Comparison of ENCODE assay signal across 10 cellular contexts in the genomic region with DNA sequence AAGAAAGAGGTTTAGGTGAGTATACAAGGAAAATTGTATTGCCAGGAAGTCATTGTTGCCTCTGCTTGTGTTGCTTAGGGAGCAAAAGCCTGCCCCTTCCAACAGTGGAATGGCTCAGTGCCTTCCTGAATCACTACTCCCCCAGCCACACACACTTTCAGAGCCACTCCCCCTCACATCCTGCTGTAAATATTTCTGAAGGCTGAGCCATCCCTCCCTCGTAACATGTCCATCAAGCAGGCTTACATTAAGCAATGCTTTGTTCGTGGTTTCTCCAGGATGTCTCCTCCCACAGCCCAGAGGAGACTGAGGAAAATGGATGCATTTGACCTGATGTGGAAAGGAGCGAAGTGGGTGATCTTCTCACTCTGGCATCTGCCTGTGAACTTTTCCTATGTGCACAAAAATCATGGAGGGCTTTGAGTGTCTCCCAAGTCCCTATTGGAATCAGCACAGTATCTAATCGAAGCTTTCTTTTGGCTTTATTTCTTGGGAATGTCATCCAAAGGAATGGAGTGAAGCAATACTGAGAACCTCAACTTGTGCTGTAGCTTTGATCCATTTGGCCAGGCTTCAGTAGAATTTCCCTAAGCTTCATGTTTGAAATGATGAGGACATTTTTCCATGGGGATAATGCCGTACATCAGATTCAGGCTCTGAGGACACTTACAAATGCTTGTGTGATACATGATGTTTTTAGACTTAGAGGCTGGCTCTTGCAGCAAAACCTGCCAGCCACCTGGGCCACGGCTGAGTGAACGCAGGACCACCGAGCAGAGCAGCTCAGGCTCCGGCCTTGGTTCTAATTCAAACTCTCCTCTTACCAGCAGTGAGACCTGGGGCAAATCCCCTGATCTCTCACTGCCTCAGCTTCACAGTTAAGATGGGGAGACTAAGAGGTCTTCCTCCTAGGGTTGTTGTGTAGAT.
A peak's percentile ranks its signal among the peaks of the same experiment; 100 is the strongest.
DNase-seq lines count a peak whose midpoint lies in the region; ATAC-seq and TF ChIP-seq lines count a peak whose summit lies in the region.
"Had no signal": no experiment of that assay in that cellular context is flagged by ENCODE, and none has a peak within 500 bp of the region (broad histone marks: within the 10 kb centered on the region; RNA-seq: fewer than 3 reads in every experiment).

No MANE protein-coding gene starts in this region.

- H3K27me3 ChIP-seq in GM23248 (replicated peaks; ENCODE audit: insufficient read depth): no peaks in the 10 kb centered on the region; the same call in 1 of the 2 replicates
- H3K27me3 ChIP-seq in gastrocnemius medialis: no peaks in the 10 kb centered on the region

- H3K4me2 ChIP-seq in GM23248 (ENCODE audit: unreplicated experiment): peak overlapping the region; percentile 55

- no peaks in the 10 kb centered on the region for H3K9me3 ChIP-seq in GM23248 (ENCODE audit: low read depth)
- H3K9me3 ChIP-seq in gastrocnemius medialis: no peaks in the 10 kb centered on the region

- DNase-seq in GM23248 (peak; percentile 96), RWPE1 (ENCODE audit: low spot score) (peak; percentile 96), fibroblast of the conjunctiva (ENCODE audit: low read depth) (peak; percentile 59), gastrocnemius medialis (peak in 1 of 2 donors; percentile 45)
- no peak for DNase-seq in stimulated activated CD4-positive, alpha-beta T cell treated with anti-CD3 and anti-CD28 coated beads, Interleukin-2, amount 100 ng/mL, for 24 hours
- DNase-seq: stimulated activated naive CD8-positive, alpha-beta T cell treated with anti-CD3 and anti-CD28 coated beads, Interleukin-15, Interleukin-2, amounts not matched to agents 100 U/mL and 50 U/mL, for 24 hours had no signal

- no peaks in the 10 kb centered on the region for H3K36me3 ChIP-seq in GM23248 (ENCODE audit: low read depth)
- H3K36me3 ChIP-seq in gastrocnemius medialis: no peaks in the 10 kb centered on the region

- no peaks in the 10 kb centered on the region for H3K79me2 ChIP-seq in GM23248 (ENCODE audit: insufficient read depth)

- no peaks in the 10 kb centered on the region for H4K20me1 ChIP-seq in GM23248 (ENCODE audit: insufficient read depth)

- H3K4me3 ChIP-seq in GM23248: peak overlapping the region; percentile 36
- no peak overlapping the region for H3K4me3 ChIP-seq in gastrocnemius medialis
- H3K4me3 ChIP-seq: dorsolateral prefrontal cortex had no signal

- no peak for TF ChIP-seq CTCF in RWPE1 (conservative IDR thresholded peaks at IDR 0.05; ENCODE audit: low read depth)
- no peak for TF ChIP-seq CTCF in gastrocnemius medialis (IDR thresholded peaks at IDR 0.05 in 4 of 5, conservative IDR thresholded peaks at IDR 0.05 in 1 of 5)

- H3K4me1 ChIP-seq in GM23248 (ENCODE audit: insufficient read depth) (peaks cover 16% of the 10 kb centered on the region), gastrocnemius medialis (no peaks in the 10 kb centered on the region)

- 8% methylated on average over 9 of the region's 9 CpGs for WGBS in GM23248 (ENCODE audit: low coverage in 1 of 2, low lambda C conversion rate in 2 of 2, missing lambda C conversion rate in 2 of 2), 2 experiments

- peak overlapping the region; percentile 64 for H2AFZ ChIP-seq in GM23248

- peak; percentile 75 to 79 for ATAC-seq in gastrocnemius medialis
- no peak for ATAC-seq in HG03571 (IDR thresholded peaks at IDR 0.05; ENCODE audit: unreplicated experiment)
- ATAC-seq in HG03342 (IDR thresholded peaks at IDR 0.05; ENCODE audit: unreplicated experiment): no peak
- no peak for ATAC-seq in HG02588 (IDR thresholded peaks at IDR 0.05; ENCODE audit: unreplicated experiment)
- ATAC-seq: stimulated activated naive CD8-positive, alpha-beta T cell treated with anti-CD3 and anti-CD28 coated beads, Interleukin-15, Interleukin-2, amounts not matched to agents 100 U/mL and 50 U/mL, for 24 hours had no signal

- CTCF ChIA-PET in RWPE1 (lab: Yijun Ruan, JAX): interaction anchor here (0.5 to 0.6 kb wide), 2 partner anchors 16 to 75 kb away, joined by 3 to 4 read pairs; no protein-coding TSS in a partner anchor

- peak overlapping the region; percentile 64 for H3K9ac ChIP-seq in GM23248

- POLR2A ChIA-PET in RWPE1 (lab: Yijun Ruan, JAX; ENCODE audit: low non-redundant PET): no interaction called here

- in situ Hi-C loops in GM23248 (cut with MboI): no loop called here
- in situ Hi-C loops in gastrocnemius medialis (cut with MboI; ENCODE audit: low sequenced_read_pairs in 4 of 4): no loop called here

- no peak for TF ChIP-seq POLR2A in gastrocnemius medialis (IDR thresholded peaks at IDR 0.05)

- no peaks in the 10 kb centered on the region for H3K9me2 ChIP-seq in GM23248 (ENCODE audit: insufficient read depth)

- intact Hi-C loops in gastrocnemius medialis (cut with DNase I; ENCODE audit: low total_unique reads): no loop called here

- H3F3A ChIP-seq in GM23248 (ENCODE audit: insufficient read depth): peaks cover 20% of the 10 kb centered on the region

- H3K27ac ChIP-seq in GM23248: peak overlapping the region; percentile 85
- peak overlapping the region; percentile 62 for H3K27ac ChIP-seq in RWPE1
- no peak overlapping the region for H3K27ac ChIP-seq in gastrocnemius medialis

Comparison
In these comparisons a context has a peak if more than half of its experiments do, and no peak if none do; other contexts are left out.
1. DNase-seq: peak in GM23248 (single experiment), RWPE1 (single experiment) and fibroblast of the conjunctiva (single experiment); none in stimulated activated CD4-positive, alpha-beta T cell treated with anti-CD3 and anti-CD28 coated beads, Interleukin-2, amount 100 ng/mL, for 24 hours (0 of 2).
2. H3K27ac ChIP-seq: peak in GM23248 (single experiment) and RWPE1 (single experiment); none in gastrocnemius medialis (0 of 4).
3. ATAC-seq: peak in gastrocnemius medialis (2 of 2); none in HG03571 (single experiment), HG03342 (single experiment) and HG02588 (single experiment).